14 cellular contexts compared by ENCODE assay signal in the genomic region with DNA sequence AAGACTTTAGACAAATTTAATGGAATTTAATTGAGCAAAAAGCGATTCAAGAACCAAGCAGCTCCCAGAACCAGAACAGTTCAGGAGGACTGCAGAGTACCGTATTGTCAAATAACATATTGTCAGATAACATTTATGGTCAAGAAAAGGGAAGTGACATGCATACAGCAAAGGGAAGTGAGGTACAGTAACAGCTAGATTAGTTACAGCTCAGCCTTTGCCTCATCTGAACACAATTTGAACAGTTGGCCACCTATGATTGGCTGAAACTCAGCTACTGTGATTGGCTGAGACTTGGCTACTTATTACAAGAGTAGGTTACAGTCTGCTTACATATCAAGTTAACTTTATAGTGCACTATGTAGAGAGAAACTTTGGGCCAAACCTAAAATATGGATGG.
DNase-seq lines count a peak whose midpoint lies in the region; ATAC-seq and TF ChIP-seq lines count a peak whose summit lies in the region.
"Had no signal": no experiment of that assay in that cellular context is flagged by ENCODE, and none has a peak within 500 bp of the region (broad histone marks: within the 10 kb centered on the region; RNA-seq: fewer than 3 reads in every experiment).

No MANE protein-coding gene starts in this region.

- H3K27me3 Mint-ChIP-seq in effector memory CD8-positive, alpha-beta T cell = no peaks in the 10 kb centered on the region

- no peaks in the 10 kb centered on the region for H3K27me3 ChIP-seq in OCI-LY1 (ENCODE audit: insufficient read depth, low read length)

- peak; percentile 82 for ATAC-seq in HG02938 (IDR thresholded peaks at IDR 0.05; ENCODE audit: unreplicated experiment)
- peak; percentile 35 for ATAC-seq in effector memory CD8-positive, alpha-beta T cell (replicated peaks)
- ATAC-seq in GM19035 (IDR thresholded peaks at IDR 0.05; ENCODE audit: unreplicated experiment) = no peak
- ATAC-seq: activated naive CD4-positive, alpha-beta T cell treated with anti-CD3 and anti-CD28 coated beads, Interleukin-2, amount 50 U/mL, for 72 hours had no signal

- no peaks in the 10 kb centered on the region for H3F3A ChIP-seq in OCI-LY1 (ENCODE audit: insufficient read depth, low read length)

- DNase-seq in AML-193 (lab: John Stamatoyannopoulos, UW) = peak; percentile 77 to 88
- no peak for DNase-seq in effector memory CD8-positive, alpha-beta T cell
- DNase-seq in OCI-M2 (lab: John Stamatoyannopoulos, UW; ENCODE audit: unreplicated experiment) = no peak
- DNase-seq in NCI-H2196 (lab: John Stamatoyannopoulos, UW; ENCODE audit: unreplicated experiment) = no peak
- no peak for DNase-seq in islet precursor cell
- DNase-seq: activated CD8-positive, alpha-beta memory T cell treated with anti-CD3 and anti-CD28 coated beads, Interleukin-2, amount 50 U/mL, for 4 hours; NCI-H1417 treated with DMSO at 0.1 percent for 48 hours; NCI-H510A; Right ventricle myocardium superior had no signal

- H3K9me3 Mint-ChIP-seq in effector memory CD8-positive, alpha-beta T cell = no peaks in the 10 kb centered on the region
- H3K9me3 Mint-ChIP-seq: activated naive CD4-positive, alpha-beta T cell treated with anti-CD3 and anti-CD28 coated beads, Interleukin-2, amount 50 U/mL, for 72 hours had no signal

- no peak overlapping the region for H3K4me3 Mint-ChIP-seq in effector memory CD8-positive, alpha-beta T cell

- H3K79me2 ChIP-seq in OCI-LY1 (ENCODE audit: insufficient read depth, low read length) = peaks cover 92% of the 10 kb centered on the region

- no peaks in the 10 kb centered on the region for H3K9me2 ChIP-seq in OCI-LY1 (ENCODE audit: low read depth, low read length)

- no peaks in the 10 kb centered on the region for H3K36me3 Mint-ChIP-seq in effector memory CD8-positive, alpha-beta T cell (ENCODE audit: insufficient read depth)
- H3K36me3 Mint-ChIP-seq: activated naive CD4-positive, alpha-beta T cell treated with anti-CD3 and anti-CD28 coated beads, Interleukin-2, amount 50 U/mL, for 72 hours had no signal

- peaks cover 43% of the 10 kb centered on the region for H3K36me3 ChIP-seq in OCI-LY1 (ENCODE audit: insufficient read depth, low read length)

- H3K4me1 Mint-ChIP-seq in effector memory CD8-positive, alpha-beta T cell (ENCODE audit: low read depth in 2 of 2) = peaks cover 9 to 52% of the 10 kb centered on the region in 2 donors

- no peak for TF ChIP-seq CTCF in OCI-LY1 (IDR thresholded peaks at IDR 0.05; ENCODE audit: low read length)

- H3K27ac ChIP-seq in OCI-LY1 (ENCODE audit: low read depth, low read length, poor library complexity, severe bottlenecking) = peak overlapping the region; percentile 52
- H3K27ac ChIP-seq: parathyroid adenoma had no signal

- H3K9ac ChIP-seq in OCI-LY1 (ENCODE audit: low read length) = no peak overlapping the region
- H3K9ac ChIP-seq: parathyroid adenoma had no signal

- H3K9me3 ChIP-seq in OCI-LY1 (ENCODE audit: low read length) = no peaks in the 10 kb centered on the region

- no peak overlapping the region for H3K27ac Mint-ChIP-seq in effector memory CD8-positive, alpha-beta T cell
- H3K27ac Mint-ChIP-seq: activated naive CD4-positive, alpha-beta T cell treated with anti-CD3 and anti-CD28 coated beads, Interleukin-2, amount 50 U/mL, for 72 hours had no signal

- peaks cover 14% of the 10 kb centered on the region for H3K4me1 ChIP-seq in OCI-LY1 (ENCODE audit: insufficient read depth, low read length, severe bottlenecking)
- H3K4me1 ChIP-seq: parathyroid adenoma had no signal

- H3K4me3 ChIP-seq in OCI-LY1 (ENCODE audit: low read depth, low read length, poor library complexity, severe bottlenecking) = no peak overlapping the region

- H4K20me1 ChIP-seq in OCI-LY1 (ENCODE audit: insufficient read depth, low read length) = no peaks in the 10 kb centered on the region

- H2AFZ ChIP-seq in OCI-LY1 (ENCODE audit: low read length) = no peak overlapping the region
- H2AFZ ChIP-seq: parathyroid adenoma had no signal

- no peak overlapping the region for H3K4me2 ChIP-seq in OCI-LY1 (ENCODE audit: low read length)

Comparison
In these comparisons a context has a peak if more than half of its experiments do, and no peak if none do; other contexts are left out.
1. DNase-seq: peak in AML-193 (2 of 2); none in effector memory CD8-positive, alpha-beta T cell (0 of 3), OCI-M2 (single experiment), NCI-H2196 (single experiment) and islet precursor cell (single experiment).